Comparison of ENCODE assay signal across 9 cellular contexts in the genomic region with DNA sequence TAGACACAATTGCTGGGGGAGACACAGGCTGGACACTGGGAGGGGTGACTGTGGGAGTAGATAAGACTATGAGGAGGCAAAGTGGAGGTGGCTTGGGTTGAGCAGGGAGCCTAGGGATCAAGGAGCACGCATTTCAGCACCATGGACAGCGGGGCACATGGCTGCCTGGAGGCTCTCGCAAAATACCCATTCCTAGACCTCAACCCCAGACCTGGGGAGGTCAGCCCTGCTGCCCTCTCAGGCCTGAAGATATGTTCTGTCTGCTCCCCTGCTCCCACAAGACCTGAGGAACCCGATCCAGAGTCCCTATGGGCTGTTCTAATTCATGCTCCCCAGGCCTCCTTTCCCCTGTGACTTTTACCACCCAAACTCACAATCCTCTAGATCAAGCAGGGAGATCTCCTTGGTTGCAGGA. TPM values are rescaled to one million over a fixed set of nuclear protein-coding genes. Genes with fewer than 3 reads are reported as not detected.
DNase-seq lines count a peak whose midpoint lies in the region; ATAC-seq, FAIRE-seq and TF ChIP-seq lines count a peak whose summit lies in the region.
"Had no signal": no experiment of that assay in that cellular context is flagged by ENCODE, and none has a peak within 500 bp of the region (broad histone marks: within the 10 kb centered on the region; RNA-seq: fewer than 3 reads in every experiment).

No MANE protein-coding gene starts in this region.

- no peak overlapping the region for H3K23ac ChIP-seq in mesenchymal stem cell (ENCODE audit: low read length in 2 of 2)

- no peaks in the 10 kb centered on the region for H3K9me3 ChIP-seq in GM23248 (ENCODE audit: low read depth)
- H3K9me3 ChIP-seq in astrocyte (ENCODE audit: insufficient read depth, low read depth, low read length) = no peaks in the 10 kb centered on the region
- H3K9me3 ChIP-seq in mesenchymal stem cell (ENCODE audit: control insufficient read depth, low read length) = no peaks in the 10 kb centered on the region

- H3K4ac ChIP-seq in mesenchymal stem cell (ENCODE audit: low read depth in 1 of 2, low read length in 2 of 2) = no peak overlapping the region

- H3K9ac ChIP-seq in GM23248 (no peak overlapping the region), astrocyte (ENCODE audit: low read length) (no peak overlapping the region), mesenchymal stem cell (ENCODE audit: low read length) (no peak overlapping the region)

- no peaks in the 10 kb centered on the region for H3K79me2 ChIP-seq in GM23248 (ENCODE audit: insufficient read depth)
- H3K79me2 ChIP-seq in astrocyte (ENCODE audit: insufficient read depth, low read length) = no peaks in the 10 kb centered on the region

- H4K20me1 ChIP-seq in GM23248 (ENCODE audit: insufficient read depth) (no peaks in the 10 kb centered on the region), astrocyte (ENCODE audit: insufficient read depth, low read length) (no peaks in the 10 kb centered on the region)

- H2BK5ac ChIP-seq in mesenchymal stem cell (ENCODE audit: low read depth, low read length, poor library complexity, severe bottlenecking) = no peak overlapping the region

- 26 to 31% methylated on average over 3 to 4 of the region's 4 CpGs for WGBS in GM23248 (ENCODE audit: low coverage in 1 of 2, low lambda C conversion rate in 2 of 2, missing lambda C conversion rate in 2 of 2), 2 experiments
- 13% methylated on average over 4 of the region's 4 CpGs for WGBS in mesenchymal stem cell

- no peaks in the 10 kb centered on the region for H3K79me1 ChIP-seq in mesenchymal stem cell (replicated peaks; ENCODE audit: low read length, poor library complexity, severe bottlenecking)

- no peak overlapping the region for H3K27ac Mint-ChIP-seq in astrocyte (ENCODE audit: unreplicated experiment)

- H3K36me3 ChIP-seq in GM23248 (ENCODE audit: low read depth) = no peaks in the 10 kb centered on the region
- no peaks in the 10 kb centered on the region for H3K36me3 ChIP-seq in astrocyte (ENCODE audit: insufficient read depth, low read length)
- no peaks in the 10 kb centered on the region for H3K36me3 ChIP-seq in mesenchymal stem cell (ENCODE audit: control insufficient read depth in 1 of 2, insufficient read depth in 2 of 2, low read depth in 1 of 2, low read length in 2 of 2)

- DNase-seq in GM23248 (peak; percentile 55), astrocyte (ENCODE audit: low read depth) (peak; percentile 16), mesenchymal stem cell (peak; percentile 27), omental fat pad (ENCODE audit: low spot score) (no peak), RCC 7860 (ENCODE audit: low spot score) (no peak)

- H4K8ac ChIP-seq in mesenchymal stem cell (ENCODE audit: low read length) = no peak overlapping the region

- no peak overlapping the region for H2AK5ac ChIP-seq in mesenchymal stem cell (ENCODE audit: low read length, severe bottlenecking)

- H3K4me1 ChIP-seq in GM23248 (ENCODE audit: insufficient read depth) (no peaks in the 10 kb centered on the region), astrocyte (ENCODE audit: insufficient read depth, low read length) (no peaks in the 10 kb centered on the region), mesenchymal stem cell (ENCODE audit: control insufficient read depth, insufficient read depth, low read depth, low read length) (no peaks in the 10 kb centered on the region)

- H3K14ac ChIP-seq in mesenchymal stem cell (ENCODE audit: low read length in 2 of 2) = no peak overlapping the region

- H3K27ac ChIP-seq in GM23248 = no peak overlapping the region
- no peak overlapping the region for H3K27ac ChIP-seq in astrocyte (ENCODE audit: low read depth, low read length)
- no peak overlapping the region for H3K27ac ChIP-seq in mesenchymal stem cell (ENCODE audit: low read length, poor library complexity, severe bottlenecking)

- no peaks in the 10 kb centered on the region for H3K9me2 ChIP-seq in GM23248 (ENCODE audit: insufficient read depth)

- H3K27me3 Mint-ChIP-seq in astrocyte (ENCODE audit: low read depth, unreplicated experiment) = peaks cover 50% of the 10 kb centered on the region

- H3K4me2 ChIP-seq in GM23248 (ENCODE audit: unreplicated experiment) = no peak overlapping the region
- H3K4me2 ChIP-seq in astrocyte (ENCODE audit: low read length) = no peak overlapping the region
- H3K4me2 ChIP-seq in mesenchymal stem cell (ENCODE audit: low read length, poor library complexity, severe bottlenecking) = no peak overlapping the region

- no peak overlapping the region for H2BK15ac ChIP-seq in mesenchymal stem cell (ENCODE audit: low read depth, poor library complexity, severe bottlenecking)

- H3K4me3 Mint-ChIP-seq in astrocyte (ENCODE audit: unreplicated experiment) = no peak overlapping the region

- H2AFZ ChIP-seq in GM23248 (no peak overlapping the region), astrocyte (ENCODE audit: low read depth, low read length) (no peak overlapping the region), mesenchymal stem cell (ENCODE audit: low read depth, low read length) (no peak overlapping the region)

- peaks cover 26% of the 10 kb centered on the region for H3K36me3 Mint-ChIP-seq in astrocyte (ENCODE audit: low read depth, unreplicated experiment)

- no peak overlapping the region for H2BK120ac ChIP-seq in mesenchymal stem cell (ENCODE audit: low read depth, low read length)

- no peaks in the 10 kb centered on the region for H3K27me3 ChIP-seq in GM23248 (replicated peaks; ENCODE audit: insufficient read depth)
- no peaks in the 10 kb centered on the region for H3K27me3 ChIP-seq in astrocyte (ENCODE audit: insufficient read depth, low read length)
- H3K27me3 ChIP-seq in mesenchymal stem cell (ENCODE audit: control insufficient read depth in 1 of 2, insufficient read depth in 1 of 2, low read length in 2 of 2) = peaks cover 0 to 32% of the 10 kb centered on the region in 2 experiments

- H3K4me3 ChIP-seq in GM23248 (no peak overlapping the region), astrocyte (ENCODE audit: insufficient read depth, low read depth, low read length) (no peak overlapping the region), mesenchymal stem cell (ENCODE audit: insufficient read depth in 1 of 2, low read depth in 1 of 2, low read length in 2 of 2) (no peak overlapping the region)

- H4K91ac ChIP-seq in mesenchymal stem cell (ENCODE audit: low read length) = no peak overlapping the region

- ATAC-seq in omental fat pad (ENCODE audit: low FRiP score) (no peak), GM21367 (IDR thresholded peaks at IDR 0.05; ENCODE audit: unreplicated experiment) (no peak), HG03354 (IDR thresholded peaks at IDR 0.05; ENCODE audit: poor library complexity, severe bottlenecking, unreplicated experiment) (no peak)

- no peak overlapping the region for H2BK12ac ChIP-seq in mesenchymal stem cell (ENCODE audit: low read length in 2 of 2)

- H3K4me1 Mint-ChIP-seq in astrocyte (ENCODE audit: low read depth, unreplicated experiment) = no peaks in the 10 kb centered on the region

- no peak overlapping the region for H3K18ac ChIP-seq in mesenchymal stem cell (ENCODE audit: low read depth in 1 of 2, low read length in 2 of 2)

- TF ChIP-seq CTCF in astrocyte (IDR thresholded peaks at IDR 0.05; ENCODE audit: insufficient read depth, low read depth, low read length) (no peak), omental fat pad (IDR thresholded peaks at IDR 0.05) (no peak)

- in situ Hi-C loops in GM23248 (cut with MboI) = no loop called here

- no peak for FAIRE-seq in astrocyte (lab: Jason Lieb, UNC)
- no peak for FAIRE-seq in RCC 7860 (lab: Jason Lieb, UNC)

- H3F3A ChIP-seq in GM23248 (ENCODE audit: insufficient read depth) = no peaks in the 10 kb centered on the region

- peaks cover 1% of the 10 kb centered on the region for H3K9me3 Mint-ChIP-seq in astrocyte (ENCODE audit: unreplicated experiment)

TF ChIP-seq in PFSK-1, 5 proteins besides CTCF, POLR2A, EP300 and RAD21:
- TF ChIP-seq, protein P1, sequence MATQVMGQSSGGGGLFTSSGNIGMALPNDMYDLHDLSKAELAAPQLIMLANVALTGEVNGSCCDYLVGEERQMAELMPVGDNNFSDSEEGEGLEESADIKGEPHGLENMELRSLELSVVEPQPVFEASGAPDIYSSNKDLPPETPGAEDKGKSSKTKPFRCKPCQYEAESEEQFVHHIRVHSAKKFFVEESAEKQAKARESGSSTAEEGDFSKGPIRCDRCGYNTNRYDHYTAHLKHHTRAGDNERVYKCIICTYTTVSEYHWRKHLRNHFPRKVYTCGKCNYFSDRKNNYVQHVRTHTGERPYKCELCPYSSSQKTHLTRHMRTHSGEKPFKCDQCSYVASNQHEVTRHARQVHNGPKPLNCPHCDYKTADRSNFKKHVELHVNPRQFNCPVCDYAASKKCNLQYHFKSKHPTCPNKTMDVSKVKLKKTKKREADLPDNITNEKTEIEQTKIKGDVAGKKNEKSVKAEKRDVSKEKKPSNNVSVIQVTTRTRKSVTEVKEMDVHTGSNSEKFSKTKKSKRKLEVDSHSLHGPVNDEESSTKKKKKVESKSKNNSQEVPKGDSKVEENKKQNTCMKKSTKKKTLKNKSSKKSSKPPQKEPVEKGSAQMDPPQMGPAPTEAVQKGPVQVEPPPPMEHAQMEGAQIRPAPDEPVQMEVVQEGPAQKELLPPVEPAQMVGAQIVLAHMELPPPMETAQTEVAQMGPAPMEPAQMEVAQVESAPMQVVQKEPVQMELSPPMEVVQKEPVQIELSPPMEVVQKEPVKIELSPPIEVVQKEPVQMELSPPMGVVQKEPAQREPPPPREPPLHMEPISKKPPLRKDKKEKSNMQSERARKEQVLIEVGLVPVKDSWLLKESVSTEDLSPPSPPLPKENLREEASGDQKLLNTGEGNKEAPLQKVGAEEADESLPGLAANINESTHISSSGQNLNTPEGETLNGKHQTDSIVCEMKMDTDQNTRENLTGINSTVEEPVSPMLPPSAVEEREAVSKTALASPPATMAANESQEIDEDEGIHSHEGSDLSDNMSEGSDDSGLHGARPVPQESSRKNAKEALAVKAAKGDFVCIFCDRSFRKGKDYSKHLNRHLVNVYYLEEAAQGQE (IDR thresholded peaks at IDR 0.05; ENCODE audit: insufficient read depth in 1 of 2, low read depth in 2 of 2, low read length in 2 of 2) = peak; percentile 98 to 99
- TF ChIP-seq SIN3A (IDR thresholded peaks at IDR 0.05; ENCODE audit: borderline replicate concordance, insufficient read depth, low read length) (peak; percentile 31; the same call in 1 of the 2 replicates), TAF1 (IDR thresholded peaks at IDR 0.05; ENCODE audit: borderline replicate concordance, insufficient read depth, low read length) (no peak)

RNA-seq across cellular contexts. Expression of gene CPEB1, which starts 16.0 kb away (rescaled TPM):
- total RNA-seq in GM23248 (2014; rRNA removed; shearing (Covaris generic)) = 8.6 and 15.9 TPM in 2 replicates
- polyA plus RNA-seq in GM23248 (2016; fragmentation: Nextera tagmentation; extraction: Ambion mirVana) = 5.6 and 5.7 TPM in 2 replicates
- 16.3 TPM for polyA plus RNA-seq in PFSK-1 (2012; ENCODE audit: insufficient read length, low read depth)
- total RNA-seq in astrocyte = 15.4 and 18.5 TPM in 2 replicates
- 0.80 TPM for polyA plus RNA-seq in mesenchymal stem cell (2013, experiment 1 of 2)
- 0.73 TPM for polyA plus RNA-seq in mesenchymal stem cell (2013, experiment 2 of 2)
- total RNA-seq in omental fat pad = 1 to 10 TPM; 1.3 to 5.0 (median 3.8) TPM
- total RNA-seq: glomerular endothelial cell had no signal

RNA-seq across cellular contexts. Expression of gene AP3B2, which starts 46.5 kb away (rescaled TPM):
- total RNA-seq in GM23248 (2014; rRNA removed; shearing (Covaris generic)) = 0.63 and 0.86 TPM in 2 replicates
- polyA plus RNA-seq in GM23248 (2016; fragmentation: Nextera tagmentation; extraction: Ambion mirVana) = 0.89 and 2.0 TPM in 2 replicates
- polyA plus RNA-seq in PFSK-1 (2012; ENCODE audit: insufficient read length, low read depth) = 1.3 TPM
- total RNA-seq in astrocyte (7.2 and 11.5 TPM in 2 replicates), omental fat pad (1 to 10 TPM in 3 of 4 donors, under 1 TPM in 1; 0.31 to 7.6 (median 1.4) TPM)
- 0.14 TPM for polyA plus RNA-seq in mesenchymal stem cell (2013, experiment 1 of 2)
- 0.11 TPM for polyA plus RNA-seq in mesenchymal stem cell (2013, experiment 2 of 2)
- total RNA-seq: glomerular endothelial cell had no signal

Comparison
In these comparisons a context has a peak if more than half of its experiments do, and no peak if none do; other contexts are left out.
1. DNase-seq: peak in GM23248 (single experiment), astrocyte (single experiment) and mesenchymal stem cell (single experiment); none in omental fat pad (single experiment) and RCC 7860 (single experiment).